1 cellular context compared by ENCODE assay signal in the genomic region with DNA sequence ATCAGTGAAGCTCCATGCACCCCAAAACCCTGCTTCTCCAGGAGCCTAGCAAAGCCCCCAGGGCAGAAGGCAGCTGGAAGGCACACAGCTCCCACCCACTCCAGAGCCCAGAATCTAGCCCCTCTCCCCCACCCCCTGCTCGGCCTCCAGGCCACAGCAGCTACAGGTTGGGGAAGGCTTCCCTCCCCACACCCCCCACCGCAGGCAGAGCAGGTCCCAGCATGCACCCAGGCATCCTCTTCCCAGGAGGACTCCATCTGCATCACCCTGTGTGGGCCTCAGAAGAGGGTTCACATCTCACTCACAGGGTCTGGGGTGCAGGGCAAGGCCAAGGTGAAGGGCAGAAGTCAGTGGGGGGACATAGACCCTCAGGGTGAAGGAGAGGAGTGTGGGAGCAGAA.
TF ChIP-seq lines count a peak whose summit lies in the region.

No MANE protein-coding gene starts in this region.

TF ChIP-seq in HepG2, 621 proteins besides CTCF, POLR2A, EP300 and RAD21:
- no peak for TF ChIP-seq ZBTB20 (CRISPR knock-in tag; IDR thresholded peaks at IDR 0.05; ENCODE audit: borderline replicate concordance, low read depth)
- TF ChIP-seq SYNCRIP (IDR thresholded peaks at IDR 0.05; ENCODE audit: insufficient read depth, low read depth, low read length), result no peak
- TF ChIP-seq ZNF672 (CRISPR knock-in tag; IDR thresholded peaks at IDR 0.05), result no peak
- TF ChIP-seq ZNF605 (CRISPR knock-in tag; IDR thresholded peaks at IDR 0.05), result no peak
- TF ChIP-seq, protein P1, sequence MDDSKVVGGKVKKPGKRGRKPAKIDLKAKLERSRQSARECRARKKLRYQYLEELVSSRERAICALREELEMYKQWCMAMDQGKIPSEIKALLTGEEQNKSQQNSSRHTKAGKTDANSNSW (CRISPR knock-in tag; IDR thresholded peaks at IDR 0.05; ENCODE audit: borderline replicate concordance), result no peak
- TF ChIP-seq, protein P2, sequence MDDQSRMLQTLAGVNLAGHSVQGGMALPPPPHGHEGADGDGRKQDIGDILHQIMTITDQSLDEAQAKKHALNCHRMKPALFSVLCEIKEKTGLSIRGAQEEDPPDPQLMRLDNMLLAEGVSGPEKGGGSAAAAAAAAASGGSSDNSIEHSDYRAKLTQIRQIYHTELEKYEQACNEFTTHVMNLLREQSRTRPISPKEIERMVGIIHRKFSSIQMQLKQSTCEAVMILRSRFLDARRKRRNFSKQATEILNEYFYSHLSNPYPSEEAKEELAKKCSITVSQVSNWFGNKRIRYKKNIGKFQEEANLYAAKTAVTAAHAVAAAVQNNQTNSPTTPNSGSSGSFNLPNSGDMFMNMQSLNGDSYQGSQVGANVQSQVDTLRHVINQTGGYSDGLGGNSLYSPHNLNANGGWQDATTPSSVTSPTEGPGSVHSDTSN (CRISPR knock-in tag; IDR thresholded peaks at IDR 0.05; ENCODE audit: borderline replicate concordance), result no peak
- TF ChIP-seq, protein P3, sequence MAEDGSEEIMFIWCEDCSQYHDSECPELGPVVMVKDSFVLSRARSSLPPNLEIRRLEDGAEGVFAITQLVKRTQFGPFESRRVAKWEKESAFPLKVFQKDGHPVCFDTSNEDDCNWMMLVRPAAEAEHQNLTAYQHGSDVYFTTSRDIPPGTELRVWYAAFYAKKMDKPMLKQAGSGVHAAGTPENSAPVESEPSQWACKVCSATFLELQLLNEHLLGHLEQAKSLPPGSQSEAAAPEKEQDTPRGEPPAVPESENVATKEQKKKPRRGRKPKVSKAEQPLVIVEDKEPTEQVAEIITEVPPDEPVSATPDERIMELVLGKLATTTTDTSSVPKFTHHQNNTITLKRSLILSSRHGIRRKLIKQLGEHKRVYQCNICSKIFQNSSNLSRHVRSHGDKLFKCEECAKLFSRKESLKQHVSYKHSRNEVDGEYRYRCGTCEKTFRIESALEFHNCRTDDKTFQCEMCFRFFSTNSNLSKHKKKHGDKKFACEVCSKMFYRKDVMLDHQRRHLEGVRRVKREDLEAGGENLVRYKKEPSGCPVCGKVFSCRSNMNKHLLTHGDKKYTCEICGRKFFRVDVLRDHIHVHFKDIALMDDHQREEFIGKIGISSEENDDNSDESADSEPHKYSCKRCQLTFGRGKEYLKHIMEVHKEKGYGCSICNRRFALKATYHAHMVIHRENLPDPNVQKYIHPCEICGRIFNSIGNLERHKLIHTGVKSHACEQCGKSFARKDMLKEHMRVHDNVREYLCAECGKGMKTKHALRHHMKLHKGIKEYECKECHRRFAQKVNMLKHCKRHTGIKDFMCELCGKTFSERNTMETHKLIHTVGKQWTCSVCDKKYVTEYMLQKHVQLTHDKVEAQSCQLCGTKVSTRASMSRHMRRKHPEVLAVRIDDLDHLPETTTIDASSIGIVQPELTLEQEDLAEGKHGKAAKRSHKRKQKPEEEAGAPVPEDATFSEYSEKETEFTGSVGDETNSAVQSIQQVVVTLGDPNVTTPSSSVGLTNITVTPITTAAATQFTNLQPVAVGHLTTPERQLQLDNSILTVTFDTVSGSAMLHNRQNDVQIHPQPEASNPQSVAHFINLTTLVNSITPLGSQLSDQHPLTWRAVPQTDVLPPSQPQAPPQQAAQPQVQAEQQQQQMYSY (CRISPR knock-in tag; IDR thresholded peaks at IDR 0.05), result no peak
- no peak for TF ChIP-seq SIN3A (IDR thresholded peaks at IDR 0.05; ENCODE audit: borderline replicate concordance, low read depth, low read length)
- no peak for TF ChIP-seq ZNF556 (CRISPR knock-in tag; IDR thresholded peaks at IDR 0.05; ENCODE audit: borderline replicate concordance)
- TF ChIP-seq NR2F2 (IDR thresholded peaks at IDR 0.05; ENCODE audit: borderline replicate concordance, low read depth), result no peak
- no peak for TF ChIP-seq CAMTA2 (CRISPR knock-in tag; IDR thresholded peaks at IDR 0.05; ENCODE audit: borderline replicate concordance)
- TF ChIP-seq GTF2F1 (IDR thresholded peaks at IDR 0.05; ENCODE audit: low read length), result no peak
- TF ChIP-seq, protein P4, sequence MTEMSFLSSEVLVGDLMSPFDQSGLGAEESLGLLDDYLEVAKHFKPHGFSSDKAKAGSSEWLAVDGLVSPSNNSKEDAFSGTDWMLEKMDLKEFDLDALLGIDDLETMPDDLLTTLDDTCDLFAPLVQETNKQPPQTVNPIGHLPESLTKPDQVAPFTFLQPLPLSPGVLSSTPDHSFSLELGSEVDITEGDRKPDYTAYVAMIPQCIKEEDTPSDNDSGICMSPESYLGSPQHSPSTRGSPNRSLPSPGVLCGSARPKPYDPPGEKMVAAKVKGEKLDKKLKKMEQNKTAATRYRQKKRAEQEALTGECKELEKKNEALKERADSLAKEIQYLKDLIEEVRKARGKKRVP (CRISPR knock-in tag; IDR thresholded peaks at IDR 0.05), result no peak
- no peak for TF ChIP-seq EHMT2 (IDR thresholded peaks at IDR 0.05; ENCODE audit: borderline replicate concordance, low read depth, low read length)
- TF ChIP-seq ZNF207 (IDR thresholded peaks at IDR 0.05; ENCODE audit: borderline replicate concordance), result no peak
TF ChIP-seq in HepG2: peak in this region for 0.
